Comparison of ENCODE assay signal across 13 cellular contexts in the genomic region with DNA sequence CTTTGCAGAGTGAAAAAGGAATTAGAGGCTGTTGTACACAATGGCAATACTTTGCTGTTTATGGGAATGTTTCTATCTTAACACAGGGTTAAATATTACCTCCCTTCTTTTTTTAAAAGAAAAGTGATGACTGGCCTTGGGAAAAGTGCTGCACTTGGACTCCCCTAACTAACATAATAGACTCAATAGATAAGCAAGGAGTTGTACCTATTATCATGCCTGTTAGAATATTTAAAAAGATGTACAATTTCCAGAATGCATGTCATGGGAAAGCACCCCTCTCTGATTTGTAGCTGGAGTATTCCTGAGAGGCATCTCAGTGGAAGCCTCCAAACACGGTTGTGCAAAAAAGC.
"Had no signal": no experiment of that assay in that cellular context is flagged by ENCODE, and none has a peak within 500 bp of the region (broad histone marks: within the 10 kb centered on the region; RNA-seq: fewer than 3 reads in every experiment).

No MANE protein-coding gene starts in this region.

- DNase-seq: activated CD4-positive, alpha-beta T cell treated with anti-CD3 and anti-CD28 coated beads, Interleukin-2, amount 50 U/mL, for 4 hours; activated gamma-delta T cell; dorsolateral prefrontal cortex; foreskin melanocyte; mesendoderm; naive thymus-derived CD8-positive, alpha-beta T cell; retina; stimulated activated CD4-positive, alpha-beta T cell treated with anti-CD3 and anti-CD28 coated beads, Interleukin-12 subunit alpha, Interleukin-12 subunit beta, amount 100 ng/mL, for 4 hours; stimulated activated CD4-positive, alpha-beta T cell treated with anti-CD3 and anti-CD28 coated beads, Interleukin-2, amount 100 ng/mL, for 24 hours; stimulated activated naive CD8-positive, alpha-beta T cell treated with anti-CD3 and anti-CD28 coated beads, Interleukin-15, Interleukin-2, amounts not matched to agents 100 U/mL and 50 U/mL, for 24 hours; substantia nigra; tibial artery had no signal

- H3K27me3 ChIP-seq: cardiac muscle cell, tibial artery had no signal

- H3K9me3 ChIP-seq: tibial artery had no signal

- H3K27ac ChIP-seq: cardiac muscle cell, dorsolateral prefrontal cortex, tibial artery had no signal

- ATAC-seq: naive thymus-derived CD8-positive, alpha-beta T cell; stimulated activated naive CD8-positive, alpha-beta T cell treated with anti-CD3 and anti-CD28 coated beads, Interleukin-15, Interleukin-2, amounts not matched to agents 100 U/mL and 50 U/mL, for 24 hours had no signal

- H3K36me3 ChIP-seq: cardiac muscle cell, tibial artery had no signal

- H3K4me1 ChIP-seq: tibial artery had no signal

- H3K4me3 ChIP-seq: cardiac muscle cell, dorsolateral prefrontal cortex, tibial artery had no signal
